In genomic region chr4:76623217-76624060, GRCh38 we compare ENCODE assay signal across 12 cellular contexts.
DNase-seq lines count a peak whose midpoint lies in the region; ATAC-seq and TF ChIP-seq lines count a peak whose summit lies in the region.
"Had no signal": no experiment of that assay in that cellular context is flagged by ENCODE, and none has a peak within 500 bp of the region (broad histone marks: within the 10 kb centered on the region; RNA-seq: fewer than 3 reads in every experiment).

No MANE protein-coding gene starts in this region.

- no peaks in the 10 kb centered on the region for H3K9me3 ChIP-seq in Caco-2
- H3K9me3 ChIP-seq in prostate gland: no peaks in the 10 kb centered on the region
- no peaks in the 10 kb centered on the region for H3K9me3 ChIP-seq in CD8-positive, alpha-beta T cell (ENCODE audit: low read length)
- H3K9me3 ChIP-seq: vagina had no signal

- CTCF ChIA-PET in Caco-2 (lab: Charles Lee): interaction anchor here (0.6 kb wide), 1 partner anchor 371 kb away, joined by 4 read pairs; no protein-coding TSS in a partner anchor
- CTCF ChIA-PET in CD8-positive, alpha-beta T cell (lab: Charles Lee): no interaction called here

- H3K27me3 ChIP-seq in Caco-2 (replicated peaks; ENCODE audit: control insufficient read depth, insufficient read depth, low read length) (no peaks in the 10 kb centered on the region), prostate gland (replicated peaks; ENCODE audit: insufficient read depth) (no peaks in the 10 kb centered on the region)
- no peaks in the 10 kb centered on the region for H3K27me3 ChIP-seq in CD8-positive, alpha-beta T cell (ENCODE audit: insufficient read depth, low read length)
- H3K27me3 ChIP-seq: vagina had no signal

- H3K27ac ChIP-seq in VCaP (peak overlapping the region; percentile 41), prostate gland (peak overlapping the region; percentile 67 to 74)
- no peak overlapping the region for H3K27ac ChIP-seq in CD8-positive, alpha-beta T cell (ENCODE audit: low read depth, low read length)

- no peak for TF ChIP-seq CTCF in Caco-2 (IDR thresholded peaks at IDR 0.05; ENCODE audit: insufficient read depth in 1 of 2, low read depth in 1 of 2, low read length in 1 of 2, severe bottlenecking in 1 of 2, unreplicated experiment in 1 of 2)
- no peak for TF ChIP-seq CTCF in VCaP (conservative IDR thresholded peaks at IDR 0.05)
- no peak for TF ChIP-seq CTCF in prostate gland (IDR thresholded peaks at IDR 0.05)
- TF ChIP-seq CTCF in CD8-positive, alpha-beta T cell (IDR thresholded peaks at IDR 0.05): no peak

- no peaks in the 10 kb centered on the region for H3K36me3 Mint-ChIP-seq in Caco-2 (ENCODE audit: insufficient read depth, unreplicated experiment)
- H3K36me3 Mint-ChIP-seq in CD8-positive, alpha-beta T cell: no peaks in the 10 kb centered on the region
- H3K36me3 Mint-ChIP-seq: activated naive CD8-positive, alpha-beta T cell treated with anti-CD3 and anti-CD28 coated beads for 36 hours had no signal

- no peaks in the 10 kb centered on the region for H3K36me3 ChIP-seq in Caco-2 (ENCODE audit: control insufficient read depth, insufficient read depth, low read length)
- no peaks in the 10 kb centered on the region for H3K36me3 ChIP-seq in prostate gland
- H3K36me3 ChIP-seq in CD8-positive, alpha-beta T cell (ENCODE audit: insufficient read depth, low read length): no peaks in the 10 kb centered on the region
- H3K36me3 ChIP-seq: vagina had no signal

- POLR2A ChIA-PET in Caco-2 (lab: Charles Lee): interaction anchor here (1.1 kb wide), 1 partner anchor 65 kb away, joined by 3 read pairs; no protein-coding TSS in a partner anchor
- POLR2A ChIA-PET in CD8-positive, alpha-beta T cell (lab: Charles Lee): no interaction called here

- peaks cover 14% of the 10 kb centered on the region for H3K4me1 Mint-ChIP-seq in Caco-2 (ENCODE audit: low read depth, unreplicated experiment)
- no peaks in the 10 kb centered on the region for H3K4me1 Mint-ChIP-seq in CD8-positive, alpha-beta T cell (ENCODE audit: low read depth)
- H3K4me1 Mint-ChIP-seq: activated naive CD8-positive, alpha-beta T cell treated with anti-CD3 and anti-CD28 coated beads for 36 hours had no signal

- no peak for DNase-seq in Caco-2
- DNase-seq in fibroblast of peridontal ligament (ENCODE audit: extremely low read depth): peak; percentile 34
- DNase-seq in prostate gland (ENCODE audit: low spot score): peak; percentile 67
- DNase-seq in CD8-positive, alpha-beta T cell: no peak
- DNase-seq: activated naive CD8-positive, alpha-beta T cell treated with anti-CD3 and anti-CD28 coated beads for 36 hours; effector CD4-positive, alpha-beta T cell; OCI-M1 had no signal

- peak overlapping the region; percentile 21 for H3K27ac Mint-ChIP-seq in Caco-2 (ENCODE audit: unreplicated experiment)
- no peak overlapping the region for H3K27ac Mint-ChIP-seq in CD8-positive, alpha-beta T cell
- H3K27ac Mint-ChIP-seq: activated naive CD8-positive, alpha-beta T cell treated with anti-CD3 and anti-CD28 coated beads for 36 hours had no signal

- 72% methylated on average over 4 of the region's 4 CpGs for WGBS in prostate gland

- no TSS peak for BruUV-seq in Caco-2 (replicated peaks; lab: Mats Ljungman, UMichigan)

- peaks cover 21% of the 10 kb centered on the region for H3K4me1 ChIP-seq in Caco-2
- H3K4me1 ChIP-seq in prostate gland (replicated peaks): peaks cover 9% of the 10 kb centered on the region
- no peaks in the 10 kb centered on the region for H3K4me1 ChIP-seq in CD8-positive, alpha-beta T cell (ENCODE audit: insufficient read depth, low read length)

- no peak for TF ChIP-seq POLR2A in prostate gland (IDR thresholded peaks at IDR 0.05)

- intact Hi-C loops in Caco-2 (cut with micrococcal nuclease; ENCODE audit: unreplicated experiment) (loop anchor here (2.0 kb wide), 1 partner anchor 37 kb away; no protein-coding TSS in a partner anchor), prostate gland (cut with DNase I) (loop anchor here (5.0 to 10.0 kb wide), 2 partner anchors 109 to 114 kb away; no protein-coding TSS in a partner anchor)
- intact Hi-C loops in CD8-positive, alpha-beta T cell (cut with DNase I, micrococcal nuclease): no loop called here

- H3K4me3 Mint-ChIP-seq in Caco-2 (ENCODE audit: unreplicated experiment): no peak overlapping the region
- no peak overlapping the region for H3K4me3 Mint-ChIP-seq in CD8-positive, alpha-beta T cell
- H3K4me3 Mint-ChIP-seq: activated naive CD8-positive, alpha-beta T cell treated with anti-CD3 and anti-CD28 coated beads for 36 hours had no signal

- no peaks in the 10 kb centered on the region for H3K27me3 Mint-ChIP-seq in Caco-2 (ENCODE audit: insufficient read depth, unreplicated experiment)
- H3K27me3 Mint-ChIP-seq in CD8-positive, alpha-beta T cell (ENCODE audit: low read depth): peaks cover 23% of the 10 kb centered on the region

- no peaks in the 10 kb centered on the region for H3K9me3 Mint-ChIP-seq in Caco-2 (ENCODE audit: unreplicated experiment)
- no peaks in the 10 kb centered on the region for H3K9me3 Mint-ChIP-seq in CD8-positive, alpha-beta T cell
- H3K9me3 Mint-ChIP-seq: activated naive CD8-positive, alpha-beta T cell treated with anti-CD3 and anti-CD28 coated beads for 36 hours had no signal

- H3K4me3 ChIP-seq in Caco-2 (ENCODE audit: low read depth, low read length): no peak overlapping the region
- H3K4me3 ChIP-seq in prostate gland: no peak overlapping the region
- H3K4me3 ChIP-seq in CD8-positive, alpha-beta T cell (ENCODE audit: low read depth, low read length): no peak overlapping the region
- H3K4me3 ChIP-seq: vagina had no signal

- ATAC-seq in CD8-positive, alpha-beta T cell: no peak
- ATAC-seq in HG02763 (IDR thresholded peaks at IDR 0.05; ENCODE audit: unreplicated experiment): no peak
- ATAC-seq in HG03039 (IDR thresholded peaks at IDR 0.05; ENCODE audit: unreplicated experiment): no peak
- no peak for ATAC-seq in GM21786 (IDR thresholded peaks at IDR 0.05; ENCODE audit: unreplicated experiment)

Comparison
In these comparisons a context has a peak if more than half of its experiments do, and no peak if none do; other contexts are left out.
1. DNase-seq: peak in fibroblast of peridontal ligament (single experiment) and prostate gland (single experiment); none in Caco-2 (0 of 2) and CD8-positive, alpha-beta T cell (0 of 7).
2. intact Hi-C loops: an anchor here in Caco-2 (2.0 kb wide) and prostate gland (5.0 to 10.0 kb wide); none called in CD8-positive, alpha-beta T cell.